Comparison of ENCODE assay signal across 12 cellular contexts in genomic region chr3:71132995-71133730, GRCh38.
A peak's percentile ranks its signal among the peaks of the same experiment; 100 is the strongest.
DNase-seq lines count a peak whose midpoint lies in the region; ATAC-seq and TF ChIP-seq lines count a peak whose summit lies in the region.
"Had no signal": no experiment of that assay in that cellular context is flagged by ENCODE, and none has a peak within 500 bp of the region (broad histone marks: within the 10 kb centered on the region; RNA-seq: fewer than 3 reads in every experiment).

No MANE protein-coding gene starts in this region.

- H3K4me3 Mint-ChIP-seq in type B pancreatic cell = peak overlapping the region; percentile 74

- H3K4me1 ChIP-seq in right atrium auricular region (peaks cover 0 to 58% of the 10 kb centered on the region in 2 donors), OCI-LY3 (ENCODE audit: low read length) (peaks cover 72% of the 10 kb centered on the region), foreskin keratinocyte (peaks cover 10% of the 10 kb centered on the region)

- H3K4me1 Mint-ChIP-seq in type B pancreatic cell (ENCODE audit: unreplicated experiment) = peaks cover 67% of the 10 kb centered on the region

- no peaks in the 10 kb centered on the region for H3K9me3 ChIP-seq in right atrium auricular region
- H3K9me3 ChIP-seq in OCI-LY3 (ENCODE audit: insufficient read depth, low read length) = no peaks in the 10 kb centered on the region
- H3K9me3 ChIP-seq: upper lobe of left lung had no signal

- H3K79me2 ChIP-seq in OCI-LY3 (ENCODE audit: low read length) = peaks cover 64% of the 10 kb centered on the region

- peak overlapping the region; percentile 2 to 91 for H3K27ac ChIP-seq in right atrium auricular region
- peak overlapping the region; percentile 95 for H3K27ac ChIP-seq in OCI-LY3 (ENCODE audit: low read length)
- no peak overlapping the region for H3K27ac ChIP-seq in foreskin keratinocyte
- H3K27ac ChIP-seq: GM23248 had no signal

- ATAC-seq in GM18858 (IDR thresholded peaks at IDR 0.05; ENCODE audit: unreplicated experiment) (no peak), foreskin keratinocyte (no peak), HG03025 (IDR thresholded peaks at IDR 0.05; ENCODE audit: low FRiP score, unreplicated experiment) (no peak)

- H3K4me3 ChIP-seq in right atrium auricular region (no peak overlapping the region), OCI-LY3 (ENCODE audit: low read length) (peak overlapping the region; percentile 86)
- H3K4me3 ChIP-seq: GM23248, upper lobe of left lung had no signal

- no peak for TF ChIP-seq CTCF in right atrium auricular region (IDR thresholded peaks at IDR 0.05)
- no peak for TF ChIP-seq CTCF in OCI-LY3 (IDR thresholded peaks at IDR 0.05; ENCODE audit: low read depth, low read length)
- no peak for TF ChIP-seq CTCF in type B pancreatic cell (conservative IDR thresholded peaks at IDR 0.05)
- no peak for TF ChIP-seq CTCF in foreskin keratinocyte (conservative IDR thresholded peaks at IDR 0.05)

- H3K27ac Mint-ChIP-seq in type B pancreatic cell = peak overlapping the region; percentile 76

- H3K9me3 Mint-ChIP-seq in type B pancreatic cell = no peaks in the 10 kb centered on the region

- DNase-seq in right atrium auricular region (ENCODE audit: low spot score) = no peak
- no peak for DNase-seq in cardiac septum (ENCODE audit: low spot score)
- peak; percentile 81 for DNase-seq in left kidney (ENCODE audit: low read depth, low spot score)
- no peak for DNase-seq in type B pancreatic cell (ENCODE audit: extremely low spot score, unreplicated experiment)
- DNase-seq in foreskin keratinocyte = no peak
- DNase-seq: GM23248; head of caudate nucleus; stimulated activated CD4-positive, alpha-beta T cell treated with anti-CD3 and anti-CD28 coated beads, Interleukin-2, amount 100 ng/mL, for 24 hours; upper lobe of left lung had no signal

- no peaks in the 10 kb centered on the region for H4K20me1 ChIP-seq in OCI-LY3 (ENCODE audit: insufficient read depth, low read length)

- no peaks in the 10 kb centered on the region for H3K27me3 Mint-ChIP-seq in type B pancreatic cell

- peak overlapping the region; percentile 98 for H3K9ac ChIP-seq in OCI-LY3 (ENCODE audit: low read length)
- H3K9ac ChIP-seq: GM23248 had no signal

- peak overlapping the region; percentile 31; the same call in 1 of the 2 replicates for H2AFZ ChIP-seq in OCI-LY3 (ENCODE audit: low read depth, low read length)
- H2AFZ ChIP-seq: GM23248 had no signal

- intact Hi-C loops in cardiac septum (cut with DNase I) = loop anchor here (5.0 to 10.0 kb wide), 2 partner anchors 114 to 262 kb away; no protein-coding TSS in a partner anchor

- H3K4me2 ChIP-seq in OCI-LY3 (ENCODE audit: low read length) = peak overlapping the region; percentile 91

- H3K36me3 ChIP-seq in right atrium auricular region = no peaks in the 10 kb centered on the region
- H3K36me3 ChIP-seq in OCI-LY3 (replicated peaks; ENCODE audit: low read depth, low read length) = peaks cover 17% of the 10 kb centered on the region
- H3K36me3 ChIP-seq: upper lobe of left lung had no signal

- no peaks in the 10 kb centered on the region for H3K27me3 ChIP-seq in right atrium auricular region
- H3K27me3 ChIP-seq in OCI-LY3 (ENCODE audit: low read depth, low read length) = no peaks in the 10 kb centered on the region
- no peaks in the 10 kb centered on the region for H3K27me3 ChIP-seq in foreskin keratinocyte
- H3K27me3 ChIP-seq: upper lobe of left lung had no signal

- H3K36me3 Mint-ChIP-seq in type B pancreatic cell = no peaks in the 10 kb centered on the region
